Comparison of ENCODE assay signal across 25 cellular contexts in genomic region chr10:4093438-4093837, GRCh38.
A peak's percentile ranks its signal among the peaks of the same experiment; 100 is the strongest.
DNase-seq lines count a peak whose midpoint lies in the region; ATAC-seq and TF ChIP-seq lines count a peak whose summit lies in the region.
"Had no signal": no experiment of that assay in that cellular context is flagged by ENCODE, and none has a peak within 500 bp of the region (broad histone marks: within the 10 kb centered on the region; RNA-seq: fewer than 3 reads in every experiment).

No MANE protein-coding gene starts in this region.

- no peak for TF ChIP-seq CTCF in dorsolateral prefrontal cortex (IDR thresholded peaks at IDR 0.05 in 54 of 56, conservative IDR thresholded peaks at IDR 0.05 in 2 of 56; ENCODE audit: low read depth in 1 of 56, partially characterized antibody in 56 of 56)

- no peak overlapping the region for H3K4me3 ChIP-seq in dorsolateral prefrontal cortex
- H3K4me3 ChIP-seq: SK-N-MC had no signal

- peak overlapping the region; percentile 37 for H3K27ac Mint-ChIP-seq in dendritic cell treated with granulocyte-macrophage colony-stimulating factor and Interleukin-4, amounts not matched to agents 40 ng/mL and 50 ng/mL, for 4 days
- H3K27ac Mint-ChIP-seq in stimulated activated naive CD8-positive, alpha-beta T cell treated with anti-CD3 and anti-CD28 coated beads, Interleukin-15, amount 100 ng/mL, for 72 hours: no peak overlapping the region
- H3K27ac Mint-ChIP-seq: B cell; CD8-positive, alpha-beta T cell had no signal

- H3K27ac ChIP-seq in dorsolateral prefrontal cortex: no peak overlapping the region
- H3K27ac ChIP-seq: 22Rv1, C4-2B, HL-60, SK-N-MC had no signal

- no peaks in the 10 kb centered on the region for H3K27me3 Mint-ChIP-seq in dendritic cell treated with granulocyte-macrophage colony-stimulating factor and Interleukin-4, amounts not matched to agents 40 ng/mL and 50 ng/mL, for 4 days
- no peaks in the 10 kb centered on the region for H3K27me3 Mint-ChIP-seq in stimulated activated naive CD8-positive, alpha-beta T cell treated with anti-CD3 and anti-CD28 coated beads, Interleukin-15, amount 100 ng/mL, for 72 hours
- H3K27me3 Mint-ChIP-seq: B cell had no signal

- H3K27me3 ChIP-seq in dorsolateral prefrontal cortex: no peaks in the 10 kb centered on the region

- H3K36me3 Mint-ChIP-seq in dendritic cell treated with granulocyte-macrophage colony-stimulating factor and Interleukin-4, amounts not matched to agents 40 ng/mL and 50 ng/mL, for 4 days (ENCODE audit: low read depth): no peaks in the 10 kb centered on the region
- H3K36me3 Mint-ChIP-seq: CD8-positive, alpha-beta T cell had no signal

- peaks cover 4% of the 10 kb centered on the region for H3K9me3 Mint-ChIP-seq in dendritic cell treated with granulocyte-macrophage colony-stimulating factor and Interleukin-4, amounts not matched to agents 40 ng/mL and 50 ng/mL, for 4 days
- H3K9me3 Mint-ChIP-seq in stimulated activated naive CD8-positive, alpha-beta T cell treated with anti-CD3 and anti-CD28 coated beads, Interleukin-15, amount 100 ng/mL, for 72 hours: peaks cover 0 to 4% of the 10 kb centered on the region in 2 donors
- H3K9me3 Mint-ChIP-seq: CD8-positive, alpha-beta T cell had no signal

- no peak for ATAC-seq in stimulated activated naive CD8-positive, alpha-beta T cell treated with anti-CD3 and anti-CD28 coated beads, Interleukin-15, amount 100 ng/mL, for 72 hours
- ATAC-seq: CD8-positive, alpha-beta T cell; Panc1 had no signal

- intact Hi-C loops in dendritic cell treated with granulocyte-macrophage colony-stimulating factor and Interleukin-4, amounts not matched to agents 40 ng/mL and 50 ng/mL, for 4 days (cut with micrococcal nuclease): no loop called here
- intact Hi-C loops in dorsolateral prefrontal cortex (cut with DNase I): no loop called here

- no peak overlapping the region for H3K4me3 Mint-ChIP-seq in dendritic cell treated with granulocyte-macrophage colony-stimulating factor and Interleukin-4, amounts not matched to agents 40 ng/mL and 50 ng/mL, for 4 days
- no peak overlapping the region for H3K4me3 Mint-ChIP-seq in stimulated activated naive CD8-positive, alpha-beta T cell treated with anti-CD3 and anti-CD28 coated beads, Interleukin-15, amount 100 ng/mL, for 72 hours
- H3K4me3 Mint-ChIP-seq: B cell; CD8-positive, alpha-beta T cell had no signal

- DNase-seq in NCI-H2227 treated with DMSO at 0.1 percent for 48 hours (lab: John Stamatoyannopoulos, UW): peak; percentile 0
- DNase-seq in NCI-H2227 (lab: John Stamatoyannopoulos, UW; ENCODE audit: unreplicated experiment): no peak
- peak; percentile 80 for DNase-seq in RPMI7951 (ENCODE audit: low read depth)
- peak; percentile 28 for DNase-seq in renal cortical epithelial cell (ENCODE audit: low read depth)
- DNase-seq in DMS153 treated with DMSO at 0.1 percent for 48 hours (lab: John Stamatoyannopoulos, UW; ENCODE audit: unreplicated experiment): no peak
- DNase-seq in dorsolateral prefrontal cortex: no peak
- DNase-seq in stimulated activated naive CD8-positive, alpha-beta T cell treated with anti-CD3 and anti-CD28 coated beads, Interleukin-15, amount 100 ng/mL, for 72 hours: no peak
- DNase-seq: Caco-2; CD8-positive, alpha-beta T cell; DMS79 treated with DMSO at 0.1 percent for 48 hours; NCI-H1105; NCI-H1436 treated with DMSO at 0.1 percent for 48 hours; NCI-H187 treated with DMSO at 0.1 percent for 48 hours; NCI-H2171 treated with DMSO at 0.1 percent for 48 hours; NCI-H446; NCI-H524 treated with DMSO at 0.1 percent for 48 hours; NCI-H82; SIG-M5 had no signal

- peaks cover 8% of the 10 kb centered on the region for H3K4me1 Mint-ChIP-seq in dendritic cell treated with granulocyte-macrophage colony-stimulating factor and Interleukin-4, amounts not matched to agents 40 ng/mL and 50 ng/mL, for 4 days (ENCODE audit: low read depth)
- no peaks in the 10 kb centered on the region for H3K4me1 Mint-ChIP-seq in stimulated activated naive CD8-positive, alpha-beta T cell treated with anti-CD3 and anti-CD28 coated beads, Interleukin-15, amount 100 ng/mL, for 72 hours
- H3K4me1 Mint-ChIP-seq: B cell had no signal

Comparison
In these comparisons a context has a peak if more than half of its experiments do, and no peak if none do; other contexts are left out.
1. DNase-seq: peak in NCI-H2227 treated with DMSO at 0.1 percent for 48 hours (single experiment), RPMI7951 (single experiment) and renal cortical epithelial cell (single experiment); none in NCI-H2227 (single experiment), DMS153 treated with DMSO at 0.1 percent for 48 hours (single experiment), dorsolateral prefrontal cortex (0 of 10) and stimulated activated naive CD8-positive, alpha-beta T cell treated with anti-CD3 and anti-CD28 coated beads, Interleukin-15, amount 100 ng/mL, for 72 hours (0 of 2).